Comparison of ENCODE assay signal across 22 cellular contexts in genomic region chr1:180781718-180782117, GRCh38.
"Had no signal": no experiment of that assay in that cellular context is flagged by ENCODE, and none has a peak within 500 bp of the region (broad histone marks: within the 10 kb centered on the region; RNA-seq: fewer than 3 reads in every experiment).

No MANE protein-coding gene starts in this region.

- H3K27me3 ChIP-seq: esophagus squamous epithelium, sigmoid colon, stomach, thyroid gland had no signal

- H3K4me3 Mint-ChIP-seq: mesothelial cell of epicardium; naive B cell; natural killer cell treated with Interleukin-12 subunit alpha and Interleukin-12 subunit beta and Interleukin-15 and Interleukin-18, amount 100 ng/mL, for 72 hours; stimulated activated effector memory CD8-positive, alpha-beta T cell treated with anti-CD3 and anti-CD28 coated beads, Interleukin-12 subunit alpha, Interleukin-12 subunit beta, amount 100 ng/mL, for 72 hours had no signal

- H3K9me3 Mint-ChIP-seq: naive B cell; natural killer cell treated with Interleukin-12 subunit alpha and Interleukin-12 subunit beta and Interleukin-15 and Interleukin-18, amount 100 ng/mL, for 72 hours; stimulated activated effector memory CD8-positive, alpha-beta T cell treated with anti-CD3 and anti-CD28 coated beads, Interleukin-12 subunit alpha, Interleukin-12 subunit beta, amount 100 ng/mL, for 72 hours had no signal

- DNase-seq: dermis blood vessel endothelial cell; effector memory CD4-positive, alpha-beta T cell; erythroblast; esophagus squamous epithelium; foreskin melanocyte; glutamatergic neuron; mesenchymal stem cell; mucosa of descending colon; naive B cell; right cardiac atrium; sigmoid colon; stimulated activated CD4-positive, alpha-beta T cell treated with anti-CD3 and anti-CD28 coated beads, Interleukin-2, amount 100 ng/mL, for 24 hours; stimulated activated CD4-positive, alpha-beta T cell treated with anti-CD3 and anti-CD28 coated beads, Interleukin-4, amount 100 ng/mL, for 24 hours; stimulated activated naive CD4-positive, alpha-beta T cell treated with Interleukin-2 at 50 U/mL for 16 hours; stomach; thyroid gland; trophoblast cell had no signal

- H3K27ac ChIP-seq: coronary artery, esophagus squamous epithelium, prostate gland, sigmoid colon, stomach, thyroid gland had no signal

- H3K36me3 ChIP-seq: esophagus squamous epithelium, prostate gland, sigmoid colon, stomach, thyroid gland had no signal

- H3K4me3 ChIP-seq: coronary artery, esophagus squamous epithelium, mucosa of descending colon, prostate gland, sigmoid colon, stomach, thyroid gland had no signal

- H3K36me3 Mint-ChIP-seq: mesothelial cell of epicardium; naive B cell; natural killer cell treated with Interleukin-12 subunit alpha and Interleukin-12 subunit beta and Interleukin-15 and Interleukin-18, amount 100 ng/mL, for 72 hours; stimulated activated effector memory CD8-positive, alpha-beta T cell treated with anti-CD3 and anti-CD28 coated beads, Interleukin-12 subunit alpha, Interleukin-12 subunit beta, amount 100 ng/mL, for 72 hours had no signal

- H3K27me3 Mint-ChIP-seq: naive B cell; natural killer cell treated with Interleukin-12 subunit alpha and Interleukin-12 subunit beta and Interleukin-15 and Interleukin-18, amount 100 ng/mL, for 72 hours had no signal

- H3K27ac Mint-ChIP-seq: natural killer cell treated with Interleukin-12 subunit alpha and Interleukin-12 subunit beta and Interleukin-15 and Interleukin-18, amount 100 ng/mL, for 72 hours; stimulated activated effector memory CD8-positive, alpha-beta T cell treated with anti-CD3 and anti-CD28 coated beads, Interleukin-12 subunit alpha, Interleukin-12 subunit beta, amount 100 ng/mL, for 72 hours had no signal

- ATAC-seq: mucosa of descending colon; natural killer cell treated with Interleukin-12 subunit alpha and Interleukin-12 subunit beta and Interleukin-15 and Interleukin-18, amount 100 ng/mL, for 72 hours; right cardiac atrium; stimulated activated effector memory CD8-positive, alpha-beta T cell treated with anti-CD3 and anti-CD28 coated beads, Interleukin-12 subunit alpha, Interleukin-12 subunit beta, amount 100 ng/mL, for 72 hours had no signal

- H3K4me1 ChIP-seq: esophagus squamous epithelium, prostate gland, thyroid gland had no signal

- H3K9me3 ChIP-seq: esophagus squamous epithelium, mucosa of descending colon, prostate gland, sigmoid colon, stomach, thyroid gland had no signal
